In genomic region chr19:16373989-16374388, GRCh38 we compare ENCODE assay signal across 14 cellular contexts. TPM values are rescaled to one million over a fixed set of nuclear protein-coding genes. Genes with fewer than 3 reads are reported as not detected.
A peak's percentile ranks its signal among the peaks of the same experiment; 100 is the strongest.
DNase-seq lines count a peak whose midpoint lies in the region; ATAC-seq and TF ChIP-seq lines count a peak whose summit lies in the region.
"Had no signal": no experiment of that assay in that cellular context is flagged by ENCODE, and none has a peak within 500 bp of the region (broad histone marks: within the 10 kb centered on the region; RNA-seq: fewer than 3 reads in every experiment).

No MANE protein-coding gene starts in this region.

- H3K36me3 ChIP-seq in SJSA1 (peaks cover 28% of the 10 kb centered on the region), liver (ENCODE audit: control insufficient read depth in 4 of 4, insufficient read depth in 3 of 4, low read depth in 1 of 4, low read length in 3 of 4) (peaks cover 0 to 24% (median 8%) of the 10 kb centered on the region in 4 donors)

- H3K4me1 ChIP-seq in SJSA1 (replicated peaks) (peaks cover 57% of the 10 kb centered on the region), liver (ENCODE audit: control insufficient read depth in 4 of 4, insufficient read depth in 4 of 4, low read length in 3 of 4) (peaks cover 8 to 36% (median 28%) of the 10 kb centered on the region in 4 donors)

- 72% methylated on average over 8 of the region's 8 CpGs for WGBS in liver

- H3K4me1 Mint-ChIP-seq in activated naive CD4-positive, alpha-beta T cell treated with anti-CD3 and anti-CD28 coated beads, Interleukin-2, amount 10 ng/mL, durations not matched to agents 7 days and 5 days = no peaks in the 10 kb centered on the region
- H3K4me1 Mint-ChIP-seq in stimulated activated memory B cell treated with anti-CD40 and anti-IgM and Interleukin-4, amounts not matched to agents 10 μg/mL and 1 μg/mL and 100 μg/mL, for 72 hours = peaks cover 54% of the 10 kb centered on the region

- peak overlapping the region; percentile 58 for H3K4me3 Mint-ChIP-seq in activated naive CD4-positive, alpha-beta T cell treated with anti-CD3 and anti-CD28 coated beads, Interleukin-2, amount 10 ng/mL, durations not matched to agents 7 days and 5 days
- H3K4me3 Mint-ChIP-seq in stimulated activated memory B cell treated with anti-CD40 and anti-IgM and Interleukin-4, amounts not matched to agents 10 μg/mL and 1 μg/mL and 100 μg/mL, for 72 hours = no peak overlapping the region
- H3K4me3 Mint-ChIP-seq: dendritic cell treated with granulocyte-macrophage colony-stimulating factor and Interleukin-4, amounts not matched to agents 40 ng/mL and 50 ng/mL, for 4 days; H9 had no signal

- H3K9me3 Mint-ChIP-seq in activated naive CD4-positive, alpha-beta T cell treated with anti-CD3 and anti-CD28 coated beads, Interleukin-2, amount 10 ng/mL, durations not matched to agents 7 days and 5 days = no peaks in the 10 kb centered on the region
- no peaks in the 10 kb centered on the region for H3K9me3 Mint-ChIP-seq in stimulated activated memory B cell treated with anti-CD40 and anti-IgM and Interleukin-4, amounts not matched to agents 10 μg/mL and 1 μg/mL and 100 μg/mL, for 72 hours
- H3K9me3 Mint-ChIP-seq: dendritic cell treated with granulocyte-macrophage colony-stimulating factor and Interleukin-4, amounts not matched to agents 40 ng/mL and 50 ng/mL, for 4 days; H9; stimulated activated naive B cell treated with anti-CD40 and anti-IgM and Interleukin-4, amounts not matched to agents 10 μg/mL and 1 μg/mL and 100 μg/mL, for 72 hours had no signal

- no peak for TF ChIP-seq CTCF in liver (IDR thresholded peaks at IDR 0.05; ENCODE audit: low read depth, low read length, missing input control)

- no peak for TF ChIP-seq RAD21 in liver (IDR thresholded peaks at IDR 0.05)

- DNase-seq in activated naive CD4-positive, alpha-beta T cell treated with anti-CD3 and anti-CD28 coated beads, Interleukin-2, amount 10 ng/mL, durations not matched to agents 7 days and 5 days = peak; percentile 40
- DNase-seq in activated naive CD4-positive, alpha-beta T cell (lab: John Stamatoyannopoulos, UW) = no peak
- no peak for DNase-seq in SJSA1 (ENCODE audit: low read depth in 1 of 2, low spot score in 2 of 2)
- no peak for DNase-seq in DMS153 treated with DMSO at 0.1 percent for 48 hours (lab: John Stamatoyannopoulos, UW; ENCODE audit: unreplicated experiment)
- no peak for DNase-seq in MV-4-11 (lab: John Stamatoyannopoulos, UW)
- DNase-seq: H9; PC-9; small intestine; stimulated activated naive B cell treated with anti-CD40 and anti-IgM and Interleukin-4, amounts not matched to agents 10 μg/mL and 1 μg/mL and 100 μg/mL, for 72 hours had no signal

- CTCF ChIA-PET in activated naive CD4-positive, alpha-beta T cell treated with anti-CD3 and anti-CD28 coated beads, Interleukin-2, amount 10 ng/mL, durations not matched to agents 7 days and 5 days (lab: Charles Lee) = interaction anchor here (0.7 to 4.4 kb wide), 4 partner anchors 8 to 46 kb away, joined by 3 to 37 read pairs (median 4); no protein-coding TSS in a partner anchor

- H3K27ac ChIP-seq in SJSA1 (peak overlapping the region; percentile 89), liver (ENCODE audit: low read depth in 1 of 2, low read length in 2 of 2) (peak overlapping the region in 1 of 2 donors; percentile 23)
- H3K27ac ChIP-seq: PC-9 had no signal

- ATAC-seq in stimulated activated memory B cell treated with anti-CD40 and anti-IgM and Interleukin-4, amounts not matched to agents 10 μg/mL and 1 μg/mL and 100 μg/mL, for 72 hours = no peak
- no peak for ATAC-seq in HG03565 (IDR thresholded peaks at IDR 0.05; ENCODE audit: unreplicated experiment)
- ATAC-seq: activated CD4-positive, CD25-positive, alpha-beta regulatory T cell treated with anti-CD3 and anti-CD28 coated beads, Interleukin-2, amount 50 U/mL, for 24 hours; stimulated activated naive B cell treated with anti-CD40 and anti-IgM and Interleukin-4, amounts not matched to agents 10 μg/mL and 1 μg/mL and 100 μg/mL, for 72 hours had no signal

- no peak overlapping the region for H3K4me3 ChIP-seq in SJSA1
- H3K4me3 ChIP-seq in liver (ENCODE audit: low read depth in 1 of 3, low read length in 3 of 3) = no peak overlapping the region
- H3K4me3 ChIP-seq: PC-9 had no signal

- H3K27me3 Mint-ChIP-seq in activated naive CD4-positive, alpha-beta T cell treated with anti-CD3 and anti-CD28 coated beads, Interleukin-2, amount 10 ng/mL, durations not matched to agents 7 days and 5 days = no peaks in the 10 kb centered on the region
- H3K27me3 Mint-ChIP-seq in stimulated activated memory B cell treated with anti-CD40 and anti-IgM and Interleukin-4, amounts not matched to agents 10 μg/mL and 1 μg/mL and 100 μg/mL, for 72 hours = no peaks in the 10 kb centered on the region
- H3K27me3 Mint-ChIP-seq: stimulated activated naive B cell treated with anti-CD40 and anti-IgM and Interleukin-4, amounts not matched to agents 10 μg/mL and 1 μg/mL and 100 μg/mL, for 72 hours had no signal

- H3K9ac ChIP-seq in liver (ENCODE audit: low read depth in 1 of 2, low read length in 2 of 2) = no peak overlapping the region

- H3K27me3 ChIP-seq in SJSA1 (replicated peaks) = no peaks in the 10 kb centered on the region
- no peaks in the 10 kb centered on the region for H3K27me3 ChIP-seq in liver (ENCODE audit: control insufficient read depth in 4 of 4, insufficient read depth in 4 of 4, low read length in 3 of 4)

- peaks cover 60% of the 10 kb centered on the region for H3K36me3 Mint-ChIP-seq in activated naive CD4-positive, alpha-beta T cell treated with anti-CD3 and anti-CD28 coated beads, Interleukin-2, amount 10 ng/mL, durations not matched to agents 7 days and 5 days
- peaks cover 57% of the 10 kb centered on the region for H3K36me3 Mint-ChIP-seq in stimulated activated memory B cell treated with anti-CD40 and anti-IgM and Interleukin-4, amounts not matched to agents 10 μg/mL and 1 μg/mL and 100 μg/mL, for 72 hours

- no peak overlapping the region for H3K27ac Mint-ChIP-seq in activated naive CD4-positive, alpha-beta T cell treated with anti-CD3 and anti-CD28 coated beads, Interleukin-2, amount 10 ng/mL, durations not matched to agents 7 days and 5 days
- H3K27ac Mint-ChIP-seq in stimulated activated memory B cell treated with anti-CD40 and anti-IgM and Interleukin-4, amounts not matched to agents 10 μg/mL and 1 μg/mL and 100 μg/mL, for 72 hours = peak overlapping the region; percentile 57

- H3K9me3 ChIP-seq in SJSA1 (replicated peaks) (no peaks in the 10 kb centered on the region), liver (ENCODE audit: control insufficient read depth in 4 of 4, low read length in 3 of 4) (no peaks in the 10 kb centered on the region)

TF ChIP-seq in liver, 16 proteins besides CTCF, POLR2A, EP300 and RAD21:
- no peak for TF ChIP-seq EGR1 (IDR thresholded peaks at IDR 0.05; ENCODE audit: low read depth in 2 of 2)
- TF ChIP-seq NR2F2 (IDR thresholded peaks at IDR 0.05) = peak; percentile 5

RNA-seq across cellular contexts. Expression of gene KLF2, which starts 49.4 kb away (rescaled TPM):
- total RNA-seq in SJSA1 (2014; rRNA removed; shearing (Covaris generic)) = 12.6 and 15.2 TPM in 2 replicates
- 10 to 100 TPM in 1 of 2 donors, 1 to 10 TPM in 1; 4.0 to 11.2 TPM for total RNA-seq in liver
- 1 to 10 TPM; 3.9 to 4.4 TPM for polyA plus RNA-seq in liver
